1 cellular context compared by ENCODE assay signal in genomic region chr3:52056521-52056967, GRCh38.
A peak's percentile ranks its signal among the peaks of the same experiment; 100 is the strongest.
TF ChIP-seq lines count a peak whose summit lies in the region.

TSS of gene DUSP7 (minus strand) at chr3:52056571. CDS start at chr3:52056366, 205 bp downstream.

TF ChIP-seq in HepG2, 621 proteins besides CTCF, POLR2A, EP300 and RAD21 (continued from another document and continues in another):
- TF ChIP-seq ZNF574 (CRISPR knock-in tag; IDR thresholded peaks at IDR 0.05) (no peak), HNF4G (IDR thresholded peaks at IDR 0.05; ENCODE audit: borderline replicate concordance, low read depth, low read length) (no peak), HNF4G (CRISPR knock-in tag; IDR thresholded peaks at IDR 0.05; ENCODE audit: borderline replicate concordance, low read depth) (0 out of 2 replicates have a peak, but pooled peaks have one; percentile 39), KDM3A (CRISPR knock-in tag; IDR thresholded peaks at IDR 0.05; ENCODE audit: low read depth) (0 out of 2 replicates have a peak, but pooled peaks have one; percentile 4), TAF1 (CRISPR knock-in tag; IDR thresholded peaks at IDR 0.05) (no peak), CENPX (CRISPR knock-in tag; IDR thresholded peaks at IDR 0.05) (no peak), SPEN (CRISPR knock-in tag; IDR thresholded peaks at IDR 0.05; ENCODE audit: low read depth) (no peak), HOXA5 (CRISPR knock-in tag; IDR thresholded peaks at IDR 0.05) (no peak), KMT2B (CRISPR knock-in tag; IDR thresholded peaks at IDR 0.05) (no peak), ATF7-NPFF (CRISPR knock-in tag; IDR thresholded peaks at IDR 0.05; ENCODE audit: low read depth) (peak; percentile 63; the same call in 1 of the 2 replicates), CREB1 (IDR thresholded peaks at IDR 0.05) (no peak), CREB1 (CRISPR knock-in tag; IDR thresholded peaks at IDR 0.05) (no peak), ZNF292 (CRISPR knock-in tag; IDR thresholded peaks at IDR 0.05; ENCODE audit: borderline replicate concordance, low read depth) (peak; percentile 4; the same call in 1 of the 2 replicates), HMG20B (CRISPR knock-in tag; conservative IDR thresholded peaks at IDR 0.05) (no peak), SP4 (CRISPR knock-in tag; IDR thresholded peaks at IDR 0.05) (no peak), NR2F2 (IDR thresholded peaks at IDR 0.05; ENCODE audit: borderline replicate concordance, low read depth) (no peak), SKIL (CRISPR knock-in tag; IDR thresholded peaks at IDR 0.05; ENCODE audit: borderline replicate concordance) (no peak), ZNF616 (CRISPR knock-in tag; IDR thresholded peaks at IDR 0.05; ENCODE audit: low read depth) (no peak), ZMYM4 (CRISPR knock-in tag; IDR thresholded peaks at IDR 0.05) (0 out of 2 replicates have a peak, but pooled peaks have one; percentile 5), TBX2 (CRISPR knock-in tag; IDR thresholded peaks at IDR 0.05; ENCODE audit: borderline replicate concordance) (no peak), FOXO4 (CRISPR knock-in tag; conservative IDR thresholded peaks at IDR 0.05) (no peak), ZNF235 (CRISPR knock-in tag; IDR thresholded peaks at IDR 0.05; ENCODE audit: borderline replicate concordance) (no peak), NONO (IDR thresholded peaks at IDR 0.05) (no peak), NONO (CRISPR knock-in tag; conservative IDR thresholded peaks at IDR 0.05) (peak; percentile 42; the same call in 1 of the 2 replicates), SP140L (CRISPR knock-in tag; IDR thresholded peaks at IDR 0.05; ENCODE audit: borderline replicate concordance) (no peak), ZNF572 (CRISPR knock-in tag; IDR thresholded peaks at IDR 0.05) (no peak), SRSF4 (IDR thresholded peaks at IDR 0.05; ENCODE audit: low read depth, low read length, poor library complexity, severe bottlenecking) (no peak)
- TF ChIP-seq, protein P1, sequence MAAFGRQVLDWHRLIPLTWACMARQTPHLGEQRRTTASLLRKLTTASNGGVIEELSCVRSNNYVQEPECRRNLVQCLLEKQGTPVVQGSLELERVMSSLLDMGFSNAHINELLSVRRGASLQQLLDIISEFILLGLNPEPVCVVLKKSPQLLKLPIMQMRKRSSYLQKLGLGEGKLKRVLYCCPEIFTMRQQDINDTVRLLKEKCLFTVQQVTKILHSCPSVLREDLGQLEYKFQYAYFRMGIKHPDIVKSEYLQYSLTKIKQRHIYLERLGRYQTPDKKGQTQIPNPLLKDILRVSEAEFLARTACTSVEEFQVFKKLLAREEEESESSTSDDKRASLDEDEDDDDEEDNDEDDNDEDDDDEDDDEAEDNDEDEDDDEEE (CRISPR knock-in tag; IDR thresholded peaks at IDR 0.05), result 0 out of 2 replicates have a peak, but pooled peaks have one; percentile 20
- TF ChIP-seq, protein P2, sequence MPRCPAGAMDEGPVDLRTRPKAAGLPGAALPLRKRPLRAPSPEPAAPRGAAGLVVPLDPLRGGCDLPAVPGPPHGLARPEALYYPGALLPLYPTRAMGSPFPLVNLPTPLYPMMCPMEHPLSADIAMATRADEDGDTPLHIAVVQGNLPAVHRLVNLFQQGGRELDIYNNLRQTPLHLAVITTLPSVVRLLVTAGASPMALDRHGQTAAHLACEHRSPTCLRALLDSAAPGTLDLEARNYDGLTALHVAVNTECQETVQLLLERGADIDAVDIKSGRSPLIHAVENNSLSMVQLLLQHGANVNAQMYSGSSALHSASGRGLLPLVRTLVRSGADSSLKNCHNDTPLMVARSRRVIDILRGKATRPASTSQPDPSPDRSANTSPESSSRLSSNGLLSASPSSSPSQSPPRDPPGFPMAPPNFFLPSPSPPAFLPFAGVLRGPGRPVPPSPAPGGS (CRISPR knock-in tag; IDR thresholded peaks at IDR 0.05), result peak; percentile 30; the same call in 1 of the 2 replicates
- TF ChIP-seq, protein P3, sequence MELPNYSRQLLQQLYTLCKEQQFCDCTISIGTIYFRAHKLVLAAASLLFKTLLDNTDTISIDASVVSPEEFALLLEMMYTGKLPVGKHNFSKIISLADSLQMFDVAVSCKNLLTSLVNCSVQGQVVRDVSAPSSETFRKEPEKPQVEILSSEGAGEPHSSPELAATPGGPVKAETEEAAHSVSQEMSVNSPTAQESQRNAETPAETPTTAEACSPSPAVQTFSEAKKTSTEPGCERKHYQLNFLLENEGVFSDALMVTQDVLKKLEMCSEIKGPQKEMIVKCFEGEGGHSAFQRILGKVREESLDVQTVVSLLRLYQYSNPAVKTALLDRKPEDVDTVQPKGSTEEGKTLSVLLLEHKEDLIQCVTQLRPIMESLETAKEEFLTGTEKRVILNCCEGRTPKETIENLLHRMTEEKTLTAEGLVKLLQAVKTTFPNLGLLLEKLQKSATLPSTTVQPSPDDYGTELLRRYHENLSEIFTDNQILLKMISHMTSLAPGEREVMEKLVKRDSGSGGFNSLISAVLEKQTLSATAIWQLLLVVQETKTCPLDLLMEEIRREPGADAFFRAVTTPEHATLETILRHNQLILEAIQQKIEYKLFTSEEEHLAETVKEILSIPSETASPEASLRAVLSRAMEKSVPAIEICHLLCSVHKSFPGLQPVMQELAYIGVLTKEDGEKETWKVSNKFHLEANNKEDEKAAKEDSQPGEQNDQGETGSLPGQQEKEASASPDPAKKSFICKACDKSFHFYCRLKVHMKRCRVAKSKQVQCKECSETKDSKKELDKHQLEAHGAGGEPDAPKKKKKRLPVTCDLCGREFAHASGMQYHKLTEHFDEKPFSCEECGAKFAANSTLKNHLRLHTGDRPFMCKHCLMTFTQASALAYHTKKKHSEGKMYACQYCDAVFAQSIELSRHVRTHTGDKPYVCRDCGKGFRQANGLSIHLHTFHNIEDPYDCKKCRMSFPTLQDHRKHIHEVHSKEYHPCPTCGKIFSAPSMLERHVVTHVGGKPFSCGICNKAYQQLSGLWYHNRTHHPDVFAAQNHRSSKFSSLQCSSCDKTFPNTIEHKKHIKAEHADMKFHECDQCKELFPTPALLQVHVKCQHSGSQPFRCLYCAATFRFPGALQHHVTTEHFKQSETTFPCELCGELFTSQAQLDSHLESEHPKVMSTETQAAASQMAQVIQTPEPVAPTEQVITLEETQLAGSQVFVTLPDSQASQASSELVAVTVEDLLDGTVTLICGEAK (IDR thresholded peaks at IDR 0.05), result no peak
- TF ChIP-seq, protein P3 (CRISPR knock-in tag; IDR thresholded peaks at IDR 0.05), result no peak
- TF ChIP-seq, protein P4, sequence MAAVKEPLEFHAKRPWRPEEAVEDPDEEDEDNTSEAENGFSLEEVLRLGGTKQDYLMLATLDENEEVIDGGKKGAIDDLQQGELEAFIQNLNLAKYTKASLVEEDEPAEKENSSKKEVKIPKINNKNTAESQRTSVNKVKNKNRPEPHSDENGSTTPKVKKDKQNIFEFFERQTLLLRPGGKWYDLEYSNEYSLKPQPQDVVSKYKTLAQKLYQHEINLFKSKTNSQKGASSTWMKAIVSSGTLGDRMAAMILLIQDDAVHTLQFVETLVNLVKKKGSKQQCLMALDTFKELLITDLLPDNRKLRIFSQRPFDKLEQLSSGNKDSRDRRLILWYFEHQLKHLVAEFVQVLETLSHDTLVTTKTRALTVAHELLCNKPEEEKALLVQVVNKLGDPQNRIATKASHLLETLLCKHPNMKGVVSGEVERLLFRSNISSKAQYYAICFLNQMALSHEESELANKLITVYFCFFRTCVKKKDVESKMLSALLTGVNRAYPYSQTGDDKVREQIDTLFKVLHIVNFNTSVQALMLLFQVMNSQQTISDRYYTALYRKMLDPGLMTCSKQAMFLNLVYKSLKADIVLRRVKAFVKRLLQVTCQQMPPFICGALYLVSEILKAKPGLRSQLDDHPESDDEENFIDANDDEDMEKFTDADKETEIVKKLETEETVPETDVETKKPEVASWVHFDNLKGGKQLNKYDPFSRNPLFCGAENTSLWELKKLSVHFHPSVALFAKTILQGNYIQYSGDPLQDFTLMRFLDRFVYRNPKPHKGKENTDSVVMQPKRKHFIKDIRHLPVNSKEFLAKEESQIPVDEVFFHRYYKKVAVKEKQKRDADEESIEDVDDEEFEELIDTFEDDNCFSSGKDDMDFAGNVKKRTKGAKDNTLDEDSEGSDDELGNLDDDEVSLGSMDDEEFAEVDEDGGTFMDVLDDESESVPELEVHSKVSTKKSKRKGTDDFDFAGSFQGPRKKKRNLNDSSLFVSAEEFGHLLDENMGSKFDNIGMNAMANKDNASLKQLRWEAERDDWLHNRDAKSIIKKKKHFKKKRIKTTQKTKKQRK (IDR thresholded peaks at IDR 0.05; ENCODE audit: low read length), result no peak
- TF ChIP-seq, protein P5, sequence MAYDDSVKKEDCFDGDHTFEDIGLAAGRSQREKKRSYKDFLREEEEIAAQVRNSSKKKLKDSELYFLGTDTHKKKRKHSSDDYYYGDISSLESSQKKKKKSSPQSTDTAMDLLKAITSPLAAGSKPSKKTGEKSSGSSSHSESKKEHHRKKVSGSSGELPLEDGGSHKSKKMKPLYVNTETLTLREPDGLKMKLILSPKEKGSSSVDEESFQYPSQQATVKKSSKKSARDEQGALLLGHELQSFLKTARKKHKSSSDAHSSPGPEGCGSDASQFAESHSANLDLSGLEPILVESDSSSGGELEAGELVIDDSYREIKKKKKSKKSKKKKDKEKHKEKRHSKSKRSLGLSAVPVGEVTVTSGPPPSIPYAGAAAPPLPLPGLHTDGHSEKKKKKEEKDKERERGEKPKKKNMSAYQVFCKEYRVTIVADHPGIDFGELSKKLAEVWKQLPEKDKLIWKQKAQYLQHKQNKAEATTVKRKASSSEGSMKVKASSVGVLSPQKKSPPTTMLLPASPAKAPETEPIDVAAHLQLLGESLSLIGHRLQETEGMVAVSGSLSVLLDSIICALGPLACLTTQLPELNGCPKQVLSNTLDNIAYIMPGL (CRISPR knock-in tag; IDR thresholded peaks at IDR 0.05; ENCODE audit: borderline replicate concordance in 1 of 2, low read depth in 1 of 2), result no peak
- TF ChIP-seq, protein P6, sequence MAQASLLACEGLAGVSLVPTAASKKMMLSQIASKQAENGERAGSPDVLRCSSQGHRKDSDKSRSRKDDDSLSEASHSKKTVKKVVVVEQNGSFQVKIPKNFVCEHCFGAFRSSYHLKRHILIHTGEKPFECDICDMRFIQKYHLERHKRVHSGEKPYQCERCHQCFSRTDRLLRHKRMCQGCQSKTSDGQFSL (CRISPR knock-in tag; IDR thresholded peaks at IDR 0.05), result no peak
